8 cellular contexts compared by ENCODE assay signal in genomic region chr12:118357327-118358007, GRCh38. TPM values are rescaled to one million over a fixed set of nuclear protein-coding genes. Genes with fewer than 3 reads are reported as not detected.
DNase-seq lines count a peak whose midpoint lies in the region; ATAC-seq and TF ChIP-seq lines count a peak whose summit lies in the region.

No MANE protein-coding gene starts in this region.

- TF ChIP-seq CTCF in GM13977 (IDR thresholded peaks at IDR 0.05; ENCODE audit: extremely low read depth, insufficient read depth, missing control alignments) (peak; percentile 32), HEK293 (tag by site-specific recombination; IDR thresholded peaks at IDR 0.05) (no peak), heart right ventricle (IDR thresholded peaks at IDR 0.05) (peak in 1 of 9 donors; percentile 14)

- no peak overlapping the region for H2AK5ac ChIP-seq in mesendoderm (ENCODE audit: low read length)

- H3K36me3 Mint-ChIP-seq in activated naive CD4-positive, alpha-beta T cell treated with anti-CD3 and anti-CD28 coated beads for 36 hours (ENCODE audit: low read depth) = peaks cover 13% of the 10 kb centered on the region

- no peak overlapping the region for H3K23ac ChIP-seq in mesendoderm (ENCODE audit: low read length)

- no peak overlapping the region for H2BK120ac ChIP-seq in mesendoderm (ENCODE audit: low read depth, low read length)

- H3K18ac ChIP-seq in mesendoderm (ENCODE audit: low read length) = no peak overlapping the region

- no peak overlapping the region for H3K27ac ChIP-seq in HEK293 (ENCODE audit: extremely low read depth, low read depth, low read length)
- H3K27ac ChIP-seq in heart right ventricle = peak overlapping the region in 7 of 10 donors; percentile 9 to 85 (median 45)
- H3K27ac ChIP-seq in mesendoderm (ENCODE audit: low read depth, low read length) = no peak overlapping the region

- H3K4me3 Mint-ChIP-seq in activated naive CD4-positive, alpha-beta T cell treated with anti-CD3 and anti-CD28 coated beads for 36 hours = peak overlapping the region; percentile 73

- H4K5ac ChIP-seq in mesendoderm (ENCODE audit: low read length) = no peak overlapping the region

- peaks cover 3% of the 10 kb centered on the region for H3K9me3 Mint-ChIP-seq in activated naive CD4-positive, alpha-beta T cell treated with anti-CD3 and anti-CD28 coated beads for 36 hours

- CTCF ChIA-PET in HEK293 (lab: Yijun Ruan, JAX) = interaction anchor here (0.6 to 5.0 kb wide), 7 partner anchors 9 to 176 kb away, joined by 3 to 40 read pairs (median 3); partner anchors contain the start of gene SUDS3
- CTCF ChIA-PET in activated naive CD4-positive, alpha-beta T cell treated with anti-CD3 and anti-CD28 coated beads for 36 hours (lab: Charles Lee) = interaction anchor here (0.8 to 3.4 kb wide), 10 partner anchors 11 to 175 kb away, joined by 3 to 38 read pairs (median 4); partner anchors contain the start of gene SUDS3

- no peaks in the 10 kb centered on the region for H3K27me3 ChIP-seq in heart right ventricle
- no peaks in the 10 kb centered on the region for H3K27me3 ChIP-seq in mesendoderm (ENCODE audit: insufficient read depth, low read length, poor library complexity)

- H3K79me2 ChIP-seq in mesendoderm (ENCODE audit: control insufficient read depth, insufficient read depth, low read length) = no peaks in the 10 kb centered on the region

- H3K4me2 ChIP-seq in mesendoderm (ENCODE audit: low read length) = no peak overlapping the region

- H3K27me3 Mint-ChIP-seq in activated naive CD4-positive, alpha-beta T cell treated with anti-CD3 and anti-CD28 coated beads for 36 hours (ENCODE audit: low read depth) = no peaks in the 10 kb centered on the region

- peak overlapping the region; percentile 90 for H3K27ac Mint-ChIP-seq in activated naive CD4-positive, alpha-beta T cell treated with anti-CD3 and anti-CD28 coated beads for 36 hours

- H3K36me3 ChIP-seq in HEK293 (ENCODE audit: control insufficient read depth in 2 of 2, insufficient read depth in 1 of 2, low read length in 2 of 2) (no peaks in the 10 kb centered on the region), heart right ventricle (peaks cover 0 to 3% (median 0%) of the 10 kb centered on the region in 9 donors), mesendoderm (ENCODE audit: control insufficient read depth, insufficient read depth, low read length) (no peaks in the 10 kb centered on the region)

- WGBS in heart right ventricle, 2 donors = 30 to 36% methylated on average over 6 of the region's 6 CpGs
- WGBS in mesendoderm (ENCODE audit: extremely low coverage, insufficient coverage, low lambda C conversion rate) = no CpG with 5 or more reads among the region's 6 CpGs

- no peak overlapping the region for H3K56ac ChIP-seq in mesendoderm (ENCODE audit: low read length)

- no peak overlapping the region for H3K4me3 ChIP-seq in HEK293 (ENCODE audit: low read depth, low read length)
- H3K4me3 ChIP-seq in heart right ventricle = peak overlapping the region in 1 of 10 donors; percentile 46
- H3K4me3 ChIP-seq in mesendoderm (ENCODE audit: low read length) = no peak overlapping the region

- H3K4me1 ChIP-seq in HEK293 (ENCODE audit: control insufficient read depth, insufficient read depth, low read length) = peaks cover 6% of the 10 kb centered on the region; the same call in 1 of the 2 replicates
- H3K4me1 ChIP-seq in heart right ventricle = peaks cover 5 to 77% (median 21%) of the 10 kb centered on the region in 9 donors
- H3K4me1 ChIP-seq in mesendoderm (ENCODE audit: control insufficient read depth, low read depth, low read length) = no peaks in the 10 kb centered on the region

- intact Hi-C loops in activated naive CD4-positive, alpha-beta T cell treated with anti-CD3 and anti-CD28 coated beads for 36 hours (cut with micrococcal nuclease) = loop anchor here (1.0 to 5.0 kb wide), 5 partner anchors 17 to 320 kb away; partner anchors contain the start of genes PEBP1 and WSB2
- intact Hi-C loops in heart right ventricle (cut with DNase I) = loop anchor here in 1 of 10 donors (10.0 kb wide), 1 partner anchor 53 kb away; no protein-coding TSS in a partner anchor

- H3K9ac ChIP-seq in mesendoderm (ENCODE audit: low read length) = no peak overlapping the region

- H2BK5ac ChIP-seq in mesendoderm (ENCODE audit: low read length) = no peak overlapping the region

- H3K79me1 ChIP-seq in mesendoderm (ENCODE audit: low read length) = no peaks in the 10 kb centered on the region

- DNase-seq in GM13977 (ENCODE audit: low spot score) (peak; percentile 60), NOMO-1 treated with dmso at 0.1 percent for 144 hours (lab: John Stamatoyannopoulos, UW; ENCODE audit: unreplicated experiment) (peak; percentile 80), heart right ventricle (peak in 1 of 2 donors; percentile 74), mesendoderm (no peak), ACHN (no peak)
- peak; percentile 78 for DNase-seq in activated naive CD4-positive, alpha-beta T cell treated with anti-CD3 and anti-CD28 coated beads for 36 hours
- peak; percentile 18 for DNase-seq in stimulated activated CD4-positive, alpha-beta T cell treated with anti-CD3 and anti-CD28 coated beads, Interleukin-4, amount 100 ng/mL, for 1 hour

- H4K8ac ChIP-seq in mesendoderm (ENCODE audit: low read depth, low read length) = no peak overlapping the region

- ATAC-seq in heart right ventricle = peak in 7 of 8 donors; percentile 80 to 89 (median 87)

- no peak overlapping the region for H3K4ac ChIP-seq in mesendoderm (ENCODE audit: low read depth, low read length)

- no peaks in the 10 kb centered on the region for H3K9me3 ChIP-seq in HEK293 (ENCODE audit: control insufficient read depth, insufficient read depth, low read depth, low read length)
- H3K9me3 ChIP-seq in heart right ventricle = no peaks in the 10 kb centered on the region

- H2BK15ac ChIP-seq in mesendoderm (replicated peaks; ENCODE audit: low read depth) = no peak overlapping the region

- in situ Hi-C loops in GM13977 (cut with MboI; ENCODE audit: low pct_unique_long_range_greater_than_20kb, low sequenced_read_pairs, unreplicated experiment) = loop anchor here (10.0 kb wide), 1 partner anchor 173 kb away; no protein-coding TSS in a partner anchor
- in situ Hi-C loops in ACHN (cut with HindIII; ENCODE audit: low pct_ligation_motif_present, low pct_unique_long_range_greater_than_20kb, low sequenced_read_pairs) = no loop called here

- POLR2A ChIA-PET in HEK293 (lab: Yijun Ruan, JAX) = interaction anchor here (0.6 to 1.5 kb wide), 3 partner anchors 15 to 219 kb away, joined by 3 to 8 read pairs (median 6); partner anchors contain the start of genes SUDS3 and TAOK3

- H3K4me1 Mint-ChIP-seq in activated naive CD4-positive, alpha-beta T cell treated with anti-CD3 and anti-CD28 coated beads for 36 hours (ENCODE audit: low read depth) = peaks cover 55% of the 10 kb centered on the region

TF ChIP-seq in HEK293, 187 proteins besides CTCF, POLR2A, EP300 and RAD21 (continues in another document):
- TF ChIP-seq ZNF23 (tag by site-specific recombination; IDR thresholded peaks at IDR 0.05; ENCODE audit: borderline replicate concordance) (no peak), ZNF677 (tag by site-specific recombination; IDR thresholded peaks at IDR 0.05) (no peak), OSR2 (tag by site-specific recombination; IDR thresholded peaks at IDR 0.05) (peak; percentile 92), ZNF19 (tag by site-specific recombination; IDR thresholded peaks at IDR 0.05; ENCODE audit: low read depth) (0 out of 2 replicates have a peak, but pooled peaks have one; percentile 19), PATZ1 (tag by site-specific recombination; IDR thresholded peaks at IDR 0.05) (peak; percentile 69), ZNF76 (tag by site-specific recombination; IDR thresholded peaks at IDR 0.05; ENCODE audit: borderline replicate concordance, low read depth) (peak; percentile 34; the same call in 1 of the 2 replicates), WT1 (tag by site-specific recombination; IDR thresholded peaks at IDR 0.05) (peak; percentile 51; the same call in 1 of the 2 replicates), PRDM6 (tag by site-specific recombination; IDR thresholded peaks at IDR 0.05) (peak; percentile 94)

RNA-seq across cellular contexts. Expression of gene TAOK3, which starts 15.2 kb away (rescaled TPM):
- 10 to 100 TPM; 49.1 to 49.2 TPM for total RNA-seq in activated naive CD4-positive, alpha-beta T cell treated with anti-CD3 and anti-CD28 coated beads for 36 hours
- 10 to 100 TPM; 13.2 to 29.8 (median 21.5) TPM for total RNA-seq in heart right ventricle
- 10 to 100 TPM in 1 of 2 donors, 1 to 10 TPM in 1; 8.4 to 16.2 TPM for polyA plus RNA-seq in heart right ventricle
- polyA plus RNA-seq in mesendoderm (2013, experiment 1 of 2) = 5.0 TPM
- polyA plus RNA-seq in mesendoderm (2013, experiment 2 of 2) = 5.2 TPM

RNA-seq across cellular contexts. Expression of gene SUDS3, which starts 18.9 kb away (rescaled TPM):
- 10 to 100 TPM; 17.5 to 18.6 TPM for total RNA-seq in activated naive CD4-positive, alpha-beta T cell treated with anti-CD3 and anti-CD28 coated beads for 36 hours
- 10 to 100 TPM; 15.6 to 28.0 (median 22.5) TPM for total RNA-seq in heart right ventricle
- polyA plus RNA-seq in heart right ventricle = 10 to 100 TPM in 1 of 2 donors, 1 to 10 TPM in 1; 7.5 to 11.0 TPM
- 26.4 TPM for polyA plus RNA-seq in mesendoderm (2013, experiment 1 of 2)
- polyA plus RNA-seq in mesendoderm (2013, experiment 2 of 2) = 26.5 TPM

Comparison
In these comparisons a context has a peak if more than half of its experiments do, and no peak if none do; other contexts are left out.
1. DNase-seq: peak in GM13977 (single experiment), NOMO-1 treated with dmso at 0.1 percent for 144 hours (single experiment), activated naive CD4-positive, alpha-beta T cell treated with anti-CD3 and anti-CD28 coated beads for 36 hours (single experiment) and stimulated activated CD4-positive, alpha-beta T cell treated with anti-CD3 and anti-CD28 coated beads, Interleukin-4, amount 100 ng/mL, for 1 hour (single experiment); none in mesendoderm (single experiment) and ACHN (single experiment).
2. H3K27ac ChIP-seq: peak in heart right ventricle (7 of 10); none in HEK293 (single experiment) and mesendoderm (single experiment).